ENCODE assay signal across 10 cellular contexts in genomic region chr14:79543966-79544365, GRCh38.
DNase-seq lines count a peak whose midpoint lies in the region; ATAC-seq and TF ChIP-seq lines count a peak whose summit lies in the region.
"Had no signal": no experiment of that assay in that cellular context is flagged by ENCODE, and none has a peak within 500 bp of the region (broad histone marks: within the 10 kb centered on the region; RNA-seq: fewer than 3 reads in every experiment).

No MANE protein-coding gene starts in this region.

- CTCF ChIA-PET in AG04449 (lab: Yijun Ruan, JAX): interaction anchor here (0.8 to 3.1 kb wide), 19 partner anchors 9 to 610 kb away, joined by 3 to 29 read pairs (median 4); no protein-coding TSS in a partner anchor

- peak; percentile 19 for TF ChIP-seq CTCF in AG04449 (IDR thresholded peaks at IDR 0.05; ENCODE audit: insufficient read depth, low read length, missing control alignments)

- no peak overlapping the region for H3K4me3 ChIP-seq in AG04449 (ENCODE audit: low read depth, low read length)

- ATAC-seq in HG03097 (IDR thresholded peaks at IDR 0.05; ENCODE audit: low FRiP score, unreplicated experiment): no peak

- DNase-seq in AG04449 (ENCODE audit: low read depth, low spot score) (no peak), HCEC 1CT (peak; percentile 48), astrocyte of the hippocampus (ENCODE audit: low read depth, low spot score) (peak; percentile 70), islet precursor cell (peak; percentile 72), 8988T (no peak), NCI-H128 (lab: John Stamatoyannopoulos, UW; ENCODE audit: unreplicated experiment) (no peak)
- no peak for DNase-seq in stimulated activated naive CD4-positive, alpha-beta T cell treated with Interleukin-2 at 50 U/mL for 16 hours (lab: John Stamatoyannopoulos, UW)
- DNase-seq: activated naive CD8-positive, alpha-beta T cell treated with anti-CD3 and anti-CD28 coated beads for 36 hours; stimulated activated CD4-positive, alpha-beta T cell treated with anti-CD3 and anti-CD28 coated beads, Interleukin-4, amount 100 ng/mL, for 24 hours had no signal

- POLR2A ChIA-PET in AG04449 (lab: Yijun Ruan, JAX): interaction anchor here (1.4 kb wide), 1 partner anchor 41 kb away, joined by 6 read pairs; no protein-coding TSS in a partner anchor

Comparison
In these comparisons a context has a peak if more than half of its experiments do, and no peak if none do; other contexts are left out.
1. DNase-seq: peak in HCEC 1CT (single experiment), astrocyte of the hippocampus (single experiment) and islet precursor cell (single experiment); none in AG04449 (single experiment), stimulated activated naive CD4-positive, alpha-beta T cell treated with Interleukin-2 at 50 U/mL for 16 hours (single experiment), 8988T (single experiment) and NCI-H128 (single experiment).